ENCODE assay signal across 25 cellular contexts in genomic region chr10:26067680-26068079, GRCh38.
DNase-seq lines count a peak whose midpoint lies in the region; ATAC-seq and TF ChIP-seq lines count a peak whose summit lies in the region.
"Had no signal": no experiment of that assay in that cellular context is flagged by ENCODE, and none has a peak within 500 bp of the region (broad histone marks: within the 10 kb centered on the region; RNA-seq: fewer than 3 reads in every experiment).

No MANE protein-coding gene starts in this region.

- no peaks in the 10 kb centered on the region for H3K9me3 ChIP-seq in left lung
- H3K9me3 ChIP-seq: BE2C, BLaER1 had no signal

- peak; percentile 66 for DNase-seq in NOMO-1 treated with DMSO at 0.1 percent for 48 hours (lab: John Stamatoyannopoulos, UW; ENCODE audit: unreplicated experiment)
- DNase-seq in NOMO-1 treated with dmso at 0.1 percent for 144 hours (lab: John Stamatoyannopoulos, UW; ENCODE audit: unreplicated experiment): no peak
- no peak for DNase-seq in left lung
- no peak for DNase-seq in progenitor cell of endocrine pancreas (ENCODE audit: low spot score, unreplicated experiment)
- DNase-seq in NK-92 treated with Interleukin-12 subunit alpha and Interleukin-12 subunit beta, amount 100 ng/mL, for 24 hours (lab: John Stamatoyannopoulos, UW): no peak
- DNase-seq: 8988T; ACHN; BE2C; C1 segment of cervical spinal cord; CD4-positive, alpha-beta memory T cell; CD4-positive, CD25-positive, alpha-beta regulatory T cell; CD8-positive, alpha-beta memory T cell; COR-L47; DMS 273 treated with DMSO at 0.1 percent for 48 hours; DMS153; DMS53; DMS79; DND-41; EL; GDM1 had no signal

- H3K27ac ChIP-seq in left lung: no peak overlapping the region
- H3K27ac ChIP-seq: BLaER1 had no signal

- no peaks in the 10 kb centered on the region for H3K4me1 ChIP-seq in left lung
- H3K4me1 ChIP-seq: BE2C, BLaER1 had no signal

- no peak overlapping the region for H3K4me3 ChIP-seq in left lung
- H3K4me3 ChIP-seq: BLaER1, GM12878 had no signal

- H3K36me3 Mint-ChIP-seq in progenitor cell of endocrine pancreas (ENCODE audit: insufficient read depth): peaks cover 7% of the 10 kb centered on the region
- H3K36me3 Mint-ChIP-seq: CD14-positive monocyte; CD4-positive, alpha-beta memory T cell; CD4-positive, CD25-positive, alpha-beta regulatory T cell; CD8-positive, alpha-beta memory T cell had no signal

- H3K27me3 Mint-ChIP-seq in progenitor cell of endocrine pancreas: no peaks in the 10 kb centered on the region
- H3K27me3 Mint-ChIP-seq: CD8-positive, alpha-beta memory T cell had no signal

- intact Hi-C loops in left lung (cut with DNase I): no loop called here

- TF ChIP-seq CTCF in left lung (IDR thresholded peaks at IDR 0.05) (no peak), progenitor cell of endocrine pancreas (IDR thresholded peaks at IDR 0.05; ENCODE audit: unreplicated experiment) (no peak)

- no peaks in the 10 kb centered on the region for H3K27me3 ChIP-seq in left lung
- H3K27me3 ChIP-seq: BE2C, BLaER1 had no signal

- ATAC-seq in left lung: peak; percentile 36
- ATAC-seq in GM21737 (IDR thresholded peaks at IDR 0.05; ENCODE audit: unreplicated experiment): no peak
- no peak for ATAC-seq in GM21717 (IDR thresholded peaks at IDR 0.05; ENCODE audit: unreplicated experiment)
- ATAC-seq: GM12878 had no signal

- peak overlapping the region; percentile 46 for H3K27ac Mint-ChIP-seq in progenitor cell of endocrine pancreas
- H3K27ac Mint-ChIP-seq: CD14-positive monocyte; CD4-positive, alpha-beta memory T cell; CD4-positive, CD25-positive, alpha-beta regulatory T cell; CD8-positive, alpha-beta memory T cell had no signal

- no peak overlapping the region for H3K4me3 Mint-ChIP-seq in progenitor cell of endocrine pancreas (ENCODE audit: low read depth)
- H3K4me3 Mint-ChIP-seq: CD14-positive monocyte; CD4-positive, alpha-beta memory T cell; CD4-positive, CD25-positive, alpha-beta regulatory T cell had no signal

- H3K4me1 Mint-ChIP-seq in progenitor cell of endocrine pancreas (ENCODE audit: low read depth): peaks cover 15% of the 10 kb centered on the region
- H3K4me1 Mint-ChIP-seq: CD4-positive, alpha-beta memory T cell; CD4-positive, CD25-positive, alpha-beta regulatory T cell; CD8-positive, alpha-beta memory T cell had no signal

- H3K9me3 Mint-ChIP-seq in progenitor cell of endocrine pancreas (ENCODE audit: low read depth): peaks cover 10% of the 10 kb centered on the region
- H3K9me3 Mint-ChIP-seq: CD4-positive, CD25-positive, alpha-beta regulatory T cell; CD8-positive, alpha-beta memory T cell had no signal

- H3K36me3 ChIP-seq in left lung: no peaks in the 10 kb centered on the region
- H3K36me3 ChIP-seq: BE2C, BLaER1 had no signal
